8 cellular contexts compared by ENCODE assay signal in genomic region chr10:52750629-52751028, GRCh38. TPM values are rescaled to one million over a fixed set of nuclear protein-coding genes. Genes with fewer than 3 reads are reported as not detected.
"Had no signal": no experiment of that assay in that cellular context is flagged by ENCODE, and none has a peak within 500 bp of the region (broad histone marks: within the 10 kb centered on the region; RNA-seq: fewer than 3 reads in every experiment).

No MANE protein-coding gene starts in this region.

- FAIRE-seq: G401.6, GM12878, GM12891, GM12892, GM18507, GM19239 had no signal

- DNase-seq: GDM1, GF-D8 had no signal

- ATAC-seq: GM12878 had no signal

- H3K4me3 ChIP-seq: GM12878 had no signal

RNA-seq across cellular contexts. Expression of gene MBL2, which starts 22.0 kb away (rescaled TPM):
- total RNA-seq: GM12878 had no signal
- polyA plus RNA-seq: GM12878 had no signal
